1 cellular context compared by ENCODE assay signal in the genomic region with DNA sequence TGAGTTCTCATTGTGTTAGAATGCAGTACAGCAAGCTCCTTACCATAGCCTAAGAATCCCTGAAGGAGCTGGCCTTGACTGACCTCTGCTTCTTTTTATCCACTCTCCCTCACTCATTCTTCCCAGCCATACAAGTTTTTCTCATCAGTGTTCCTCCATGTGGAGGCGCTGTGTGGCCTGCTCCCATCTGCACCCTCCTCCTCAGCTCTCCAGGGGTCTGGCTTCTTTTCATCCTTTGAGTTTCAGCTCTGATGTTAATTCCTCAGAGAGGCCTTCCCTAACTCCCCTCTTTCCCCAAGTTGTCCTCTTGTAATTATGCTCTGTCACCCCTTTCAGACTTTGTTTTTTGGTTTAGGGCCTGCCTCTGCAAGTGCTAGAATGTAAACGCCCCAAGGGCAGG.
TF ChIP-seq lines count a peak whose summit lies in the region.

No MANE protein-coding gene starts in this region.

TF ChIP-seq in H1, 55 proteins besides CTCF, POLR2A, EP300 and RAD21:
- TF ChIP-seq KDM4A (IDR thresholded peaks at IDR 0.05; ENCODE audit: low read depth, low read length, severe bottlenecking): no peak
- TF ChIP-seq, protein P1, sequence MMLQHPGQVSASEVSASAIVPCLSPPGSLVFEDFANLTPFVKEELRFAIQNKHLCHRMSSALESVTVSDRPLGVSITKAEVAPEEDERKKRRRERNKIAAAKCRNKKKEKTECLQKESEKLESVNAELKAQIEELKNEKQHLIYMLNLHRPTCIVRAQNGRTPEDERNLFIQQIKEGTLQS (IDR thresholded peaks at IDR 0.05; ENCODE audit: insufficient read depth, low read depth, low read length): no peak
- TF ChIP-seq, protein P2, sequence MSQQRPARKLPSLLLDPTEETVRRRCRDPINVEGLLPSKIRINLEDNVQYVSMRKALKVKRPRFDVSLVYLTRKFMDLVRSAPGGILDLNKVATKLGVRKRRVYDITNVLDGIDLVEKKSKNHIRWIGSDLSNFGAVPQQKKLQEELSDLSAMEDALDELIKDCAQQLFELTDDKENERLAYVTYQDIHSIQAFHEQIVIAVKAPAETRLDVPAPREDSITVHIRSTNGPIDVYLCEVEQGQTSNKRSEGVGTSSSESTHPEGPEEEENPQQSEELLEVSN (IDR thresholded peaks at IDR 0.05): no peak
- TF ChIP-seq SP1 (IDR thresholded peaks at IDR 0.05; ENCODE audit: low read depth, low read length): no peak
- TF ChIP-seq TBP (IDR thresholded peaks at IDR 0.05; ENCODE audit: low read depth, low read length): no peak
- TF ChIP-seq MAFK (IDR thresholded peaks at IDR 0.05; ENCODE audit: low read depth, low read length): no peak
- TF ChIP-seq CREB1 (IDR thresholded peaks at IDR 0.05): no peak
- TF ChIP-seq BACH1 (IDR thresholded peaks at IDR 0.05; ENCODE audit: low read length): no peak
- no peak for TF ChIP-seq SP4 (IDR thresholded peaks at IDR 0.05; ENCODE audit: low read length)
- TF ChIP-seq SIX5 (IDR thresholded peaks at IDR 0.05; ENCODE audit: low read depth, low read length): no peak
